ENCODE assay signal across 8 cellular contexts in the genomic region with DNA sequence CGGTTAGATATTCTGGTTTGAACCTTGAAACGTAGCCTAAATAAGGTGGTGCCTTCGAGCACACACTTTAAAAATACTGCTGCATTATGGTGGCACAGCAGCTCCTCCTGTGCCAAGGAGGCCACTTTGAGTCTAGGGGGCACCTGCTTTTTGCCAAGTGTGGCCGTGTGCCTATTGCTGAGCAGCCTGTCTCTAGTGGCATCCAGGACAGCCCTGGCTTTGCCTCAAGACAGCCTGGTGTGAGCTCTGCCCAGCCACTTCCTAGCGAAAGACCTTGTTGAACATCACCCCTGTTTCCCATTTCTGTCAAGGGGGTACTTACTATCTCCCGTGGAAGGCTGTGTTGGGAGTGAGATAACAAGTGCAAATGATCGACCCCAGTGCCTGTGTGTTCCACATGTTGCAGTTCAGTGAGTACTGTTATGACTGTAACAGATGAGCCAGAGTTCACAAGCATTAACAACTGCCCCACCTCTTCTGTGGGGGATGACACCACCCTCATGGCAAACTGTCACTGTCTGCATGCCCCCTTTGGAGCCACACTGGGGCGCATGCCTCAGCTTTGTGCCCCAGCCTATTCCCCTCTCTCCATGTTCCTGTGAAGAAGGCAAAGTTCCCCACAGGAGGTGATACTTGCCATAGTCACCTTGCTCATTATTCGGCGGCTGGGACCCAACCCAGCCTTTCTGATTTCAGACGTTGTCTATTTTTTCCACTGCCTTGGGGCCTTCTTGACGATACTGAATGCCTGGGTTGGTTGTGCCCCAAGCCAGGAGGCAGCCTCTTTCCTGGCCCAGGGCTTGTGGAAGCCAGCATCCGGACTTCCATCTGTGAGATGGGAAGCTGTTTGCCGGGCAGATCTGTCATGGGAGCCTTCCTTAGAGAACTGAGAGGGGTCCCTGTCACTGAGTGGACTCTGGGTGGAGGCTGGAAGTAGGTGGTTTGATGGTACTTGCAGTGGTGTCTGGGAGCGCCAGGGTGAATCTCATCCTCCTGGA. TPM values are rescaled to one million over a fixed set of nuclear protein-coding genes. Genes with fewer than 3 reads are reported as not detected.
A peak's percentile ranks its signal among the peaks of the same experiment; 100 is the strongest.
DNase-seq lines count a peak whose midpoint lies in the region; ATAC-seq, FAIRE-seq and TF ChIP-seq lines count a peak whose summit lies in the region.

No MANE protein-coding gene starts in this region.

- no peak overlapping the region for H3K4me3 ChIP-seq in mucosa of descending colon

- peak; percentile 95 for FAIRE-seq in GM12891 (lab: Jason Lieb, UNC)

- H3K4me1 ChIP-seq in mucosa of descending colon (ENCODE audit: low read depth) = peaks cover 30% of the 10 kb centered on the region

- peak; percentile 47 for ATAC-seq in HG03159 (IDR thresholded peaks at IDR 0.05; ENCODE audit: unreplicated experiment)
- ATAC-seq in mucosa of descending colon = no peak
- no peak for ATAC-seq in HG03280 (IDR thresholded peaks at IDR 0.05; ENCODE audit: unreplicated experiment)

- no peak; the same call in 1 of the 2 replicates for TF ChIP-seq POLR2A in GM12891 (IDR thresholded peaks at IDR 0.05; ENCODE audit: low read depth, low read length)

- TF ChIP-seq CTCF in mucosa of descending colon (IDR thresholded peaks at IDR 0.05) = no peak

- intact Hi-C loops in mucosa of descending colon (cut with DNase I, micrococcal nuclease) = no loop called here

- H3K9me3 ChIP-seq in mucosa of descending colon = no peaks in the 10 kb centered on the region

- H3K36me3 ChIP-seq in mucosa of descending colon (ENCODE audit: low read depth) = no peaks in the 10 kb centered on the region

- DNase-seq in GM12891 (ENCODE audit: insufficient read length, low spot score) (peak; percentile 44), renal cortical epithelial cell (ENCODE audit: low read depth) (peak; percentile 21), NCI-H1105 treated with DMSO at 0.1 percent for 48 hours (lab: John Stamatoyannopoulos, UW) (no peak), mucosa of descending colon (no peak), glomerular visceral epithelial cell (ENCODE audit: extremely low spot score) (no peak)
- DNase-seq in activated naive CD4-positive, alpha-beta T cell treated with anti-CD3 and anti-CD28 coated beads, Interleukin-2, amount 50 U/mL, for 16 hours = peak; percentile 38

TF ChIP-seq in GM12891, 5 proteins besides CTCF, POLR2A, EP300 and RAD21:
- TF ChIP-seq PAX5 (IDR thresholded peaks at IDR 0.05; ENCODE audit: insufficient read depth, low read length, severe bottlenecking) (no peak), SPI1 (IDR thresholded peaks at IDR 0.05; ENCODE audit: low read depth, low read length) (no peak), POU2F2 (IDR thresholded peaks at IDR 0.05; ENCODE audit: low read depth, low read length) (no peak), POLR2AphosphoS5 (IDR thresholded peaks at IDR 0.05; ENCODE audit: low read depth, low read length) (no peak), TAF1 (IDR thresholded peaks at IDR 0.05; ENCODE audit: low read depth, low read length) (no peak)

RNA-seq across cellular contexts. Expression of a gene that starts 5.4 kb away (rescaled TPM):
- polyA plus RNA-seq in GM12891 (2012; ENCODE audit: low read depth, missing spikeins) = 24.8 TPM
- total RNA-seq in renal cortical epithelial cell (44.1 and 93.9 TPM in 2 replicates), mucosa of descending colon (100 to 1,000 TPM in 2 of 3 donors, 10 to 100 TPM in 1; 89.3 to 117 (median 107) TPM)

Comparison
In these comparisons a context has a peak if more than half of its experiments do, and no peak if none do; other contexts are left out.
1. DNase-seq: peak in GM12891 (single experiment), activated naive CD4-positive, alpha-beta T cell treated with anti-CD3 and anti-CD28 coated beads, Interleukin-2, amount 50 U/mL, for 16 hours (single experiment) and renal cortical epithelial cell (single experiment); none in NCI-H1105 treated with DMSO at 0.1 percent for 48 hours (single experiment), mucosa of descending colon (0 of 3) and glomerular visceral epithelial cell (single experiment).